ENCODE assay signal across 8 cellular contexts in the genomic region with DNA sequence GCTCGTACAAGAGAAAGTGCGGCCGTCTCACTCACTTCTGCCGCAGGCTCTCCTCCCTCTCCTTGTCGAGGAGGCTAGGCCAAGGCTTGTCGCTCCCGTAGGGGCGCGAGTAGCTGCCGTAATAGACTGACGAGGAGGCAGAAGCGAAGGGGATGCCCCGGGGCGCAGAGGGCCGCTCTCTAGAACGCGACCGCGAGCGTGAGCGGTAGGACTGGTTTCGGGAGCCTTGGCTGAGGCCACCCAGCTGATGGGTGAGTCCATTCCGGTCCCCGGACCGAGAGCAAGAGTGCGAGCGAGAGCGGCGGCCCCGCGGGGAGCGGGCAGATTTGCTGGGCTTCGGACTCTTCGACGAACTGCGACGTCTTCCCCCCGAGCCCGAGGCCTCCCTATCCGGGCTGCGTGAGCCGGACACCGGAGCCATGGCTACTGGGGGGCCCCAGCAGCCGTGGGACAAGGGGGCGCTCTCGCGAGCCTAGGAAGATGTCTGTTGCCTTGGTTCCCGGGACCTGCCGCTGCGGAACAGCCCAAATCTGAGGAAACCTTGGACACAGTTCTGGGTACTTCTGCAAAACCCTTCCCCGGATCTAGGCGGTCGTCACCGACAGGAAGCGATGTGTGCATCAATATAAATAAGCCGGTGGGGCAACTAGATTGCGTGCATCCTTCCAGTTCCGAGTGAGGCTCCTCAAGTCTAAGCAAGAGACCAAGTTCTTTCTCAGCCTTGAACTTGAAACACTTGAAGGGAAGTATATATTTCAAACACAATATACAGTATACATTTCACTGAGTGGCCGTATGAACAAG. TPM values are rescaled to one million over a fixed set of nuclear protein-coding genes. Genes with fewer than 3 reads are reported as not detected.
DNase-seq lines count a peak whose midpoint lies in the region; ATAC-seq and TF ChIP-seq lines count a peak whose summit lies in the region.

A gene (minus strand): TSS at position 567 of the 804 bp plus-strand sequence. CDS start 146 bp downstream, at position 421.

- H3K9me3 ChIP-seq in CD4-positive, alpha-beta memory T cell (ENCODE audit: control insufficient read depth in 1 of 2, low read length in 2 of 2): no peaks in the 10 kb centered on the region
- H3K9me3 ChIP-seq in liver (ENCODE audit: control insufficient read depth in 4 of 4, low read length in 3 of 4): no peaks in the 10 kb centered on the region

- POLR2A ChIA-PET in CD4-positive, alpha-beta memory T cell (lab: Charles Lee; ENCODE audit: partially characterized antibody): interaction anchor here (0.7 to 2.5 kb wide), 6 partner anchors 11 to 543 kb away, joined by 3 to 10 read pairs (median 4); a partner anchor contains a TSS
- POLR2A ChIA-PET in activated CD4-positive, alpha-beta memory T cell treated with anti-CD3 and anti-CD28 coated beads, Interleukin-2, amount 10 ng/mL, durations not matched to agents 7 days and 5 days (lab: Charles Lee): interaction anchor here (0.7 kb wide), 1 partner anchor 617 kb away, joined by 3 read pairs; a partner anchor contains a TSS

- intact Hi-C loops in CD4-positive, alpha-beta memory T cell (cut with micrococcal nuclease): loop anchor here (1.0 to 5.0 kb wide), 2 partner anchors 71 to 152 kb away; a partner anchor contains a TSS
- intact Hi-C loops in dorsolateral prefrontal cortex (cut with DNase I): loop anchor here (5.0 to 10.0 kb wide), 3 partner anchors 71 to 301 kb away; a partner anchor contains a TSS

- H3K27me3 ChIP-seq in CD4-positive, alpha-beta memory T cell (ENCODE audit: insufficient read depth, low read length): no peaks in the 10 kb centered on the region
- peaks cover 0 to 22% (median 0%) of the 10 kb centered on the region in 45 donors for H3K27me3 ChIP-seq in dorsolateral prefrontal cortex
- no peaks in the 10 kb centered on the region for H3K27me3 ChIP-seq in liver (ENCODE audit: control insufficient read depth in 4 of 4, insufficient read depth in 4 of 4, low read length in 3 of 4)

- peaks cover 20% of the 10 kb centered on the region for H3K4me1 ChIP-seq in CD4-positive, alpha-beta memory T cell (ENCODE audit: insufficient read depth, low read length)
- H3K4me1 ChIP-seq in liver (ENCODE audit: control insufficient read depth in 4 of 4, insufficient read depth in 4 of 4, low read length in 3 of 4): peaks cover 3 to 18% (median 9%) of the 10 kb centered on the region in 4 donors

- under 1% methylated on average over 59 of the region's 59 CpGs for WGBS in liver

- no peaks in the 10 kb centered on the region for H3K9me3 Mint-ChIP-seq in CD4-positive, alpha-beta memory T cell
- no peaks in the 10 kb centered on the region for H3K9me3 Mint-ChIP-seq in activated CD4-positive, alpha-beta memory T cell treated with anti-CD3 and anti-CD28 coated beads, Interleukin-2, amount 10 ng/mL, durations not matched to agents 7 days and 5 days

- CTCF ChIA-PET in CD4-positive, alpha-beta memory T cell (lab: Charles Lee; ENCODE audit: partially characterized antibody): interaction anchor here (1.5 kb wide), 1 partner anchor 12 kb away, joined by 3 read pairs; no protein-coding TSS in a partner anchor
- CTCF ChIA-PET in activated CD4-positive, alpha-beta memory T cell treated with anti-CD3 and anti-CD28 coated beads, Interleukin-2, amount 10 ng/mL, durations not matched to agents 7 days and 5 days (lab: Charles Lee): interaction anchor here (0.9 kb wide), 1 partner anchor 14 kb away, joined by 4 read pairs; no protein-coding TSS in a partner anchor

- no peak for TF ChIP-seq RAD21 in liver (IDR thresholded peaks at IDR 0.05)

- ATAC-seq in GM19452 (IDR thresholded peaks at IDR 0.05; ENCODE audit: unreplicated experiment): peak; percentile 81
- ATAC-seq in HG03575 (IDR thresholded peaks at IDR 0.05; ENCODE audit: extremely low read depth, insufficient number of reproducible peaks, low FRiP score, unreplicated experiment): peak; percentile 43

- no peaks in the 10 kb centered on the region for H3K36me3 ChIP-seq in CD4-positive, alpha-beta memory T cell (ENCODE audit: insufficient read depth, low read length)
- H3K36me3 ChIP-seq in liver (ENCODE audit: control insufficient read depth in 4 of 4, insufficient read depth in 3 of 4, low read depth in 1 of 4, low read length in 3 of 4): no peaks in the 10 kb centered on the region

- H3K36me3 Mint-ChIP-seq in CD4-positive, alpha-beta memory T cell: peaks cover 0 to 7% of the 10 kb centered on the region in 2 donors
- peaks cover 2% of the 10 kb centered on the region for H3K36me3 Mint-ChIP-seq in activated CD4-positive, alpha-beta memory T cell treated with anti-CD3 and anti-CD28 coated beads, Interleukin-2, amount 10 ng/mL, durations not matched to agents 7 days and 5 days (ENCODE audit: low read depth)

- peak within 1 kb of the TSS; percentile 93 for H3K27ac ChIP-seq in CD4-positive, alpha-beta memory T cell (ENCODE audit: low read depth, low read length)
- peak within 1 kb of the TSS; percentile 14 to 90 (median 80) for H3K27ac ChIP-seq in dorsolateral prefrontal cortex
- H3K27ac ChIP-seq in liver (ENCODE audit: low read depth in 1 of 2, low read length in 2 of 2): peak within 1 kb of the TSS; percentile 75 to 84

- H3K27ac Mint-ChIP-seq in CD4-positive, alpha-beta memory T cell: peak within 1 kb of the TSS; percentile 88 to 98 (median 91)
- H3K27ac Mint-ChIP-seq in activated CD4-positive, alpha-beta memory T cell treated with anti-CD3 and anti-CD28 coated beads, Interleukin-2, amount 10 ng/mL, durations not matched to agents 7 days and 5 days: peak within 1 kb of the TSS; percentile 95

- H3K4me3 Mint-ChIP-seq in CD4-positive, alpha-beta memory T cell: peak within 1 kb of the TSS; percentile 89 to 97 (median 92)
- H3K4me3 Mint-ChIP-seq in activated CD4-positive, alpha-beta memory T cell treated with anti-CD3 and anti-CD28 coated beads, Interleukin-2, amount 10 ng/mL, durations not matched to agents 7 days and 5 days: peak within 1 kb of the TSS; percentile 93

- H3K27me3 Mint-ChIP-seq in CD4-positive, alpha-beta memory T cell: peaks cover under 1% of the 10 kb centered on the region in 2 donors
- H3K27me3 Mint-ChIP-seq in activated CD4-positive, alpha-beta memory T cell treated with anti-CD3 and anti-CD28 coated beads, Interleukin-2, amount 10 ng/mL, durations not matched to agents 7 days and 5 days: peaks cover under 1% of the 10 kb centered on the region

- peaks cover 10 to 29% (median 20%) of the 10 kb centered on the region in 4 donors for H3K4me1 Mint-ChIP-seq in CD4-positive, alpha-beta memory T cell
- peaks cover 23% of the 10 kb centered on the region for H3K4me1 Mint-ChIP-seq in activated CD4-positive, alpha-beta memory T cell treated with anti-CD3 and anti-CD28 coated beads, Interleukin-2, amount 10 ng/mL, durations not matched to agents 7 days and 5 days

- peak within 1 kb of the TSS; percentile 57 to 73 for H3K4me3 ChIP-seq in CD4-positive, alpha-beta memory T cell (ENCODE audit: low read length in 2 of 2)
- H3K4me3 ChIP-seq in dorsolateral prefrontal cortex (peak within 1 kb of the TSS; percentile 46 to 85 (median 73)), liver (ENCODE audit: low read depth in 1 of 3, low read length in 3 of 3) (peak within 1 kb of the TSS; percentile 56 to 81 (median 76))

- peak in 44 of 56 donors; percentile 1 to 58 (median 34) for TF ChIP-seq CTCF in dorsolateral prefrontal cortex (IDR thresholded peaks at IDR 0.05 in 54 of 56, conservative IDR thresholded peaks at IDR 0.05 in 2 of 56; ENCODE audit: low read depth in 1 of 56, partially characterized antibody in 56 of 56)
- no peak for TF ChIP-seq CTCF in liver (IDR thresholded peaks at IDR 0.05; ENCODE audit: low read depth, low read length, missing input control)

- DNase-seq in CD4-positive, alpha-beta memory T cell: peak; percentile 78 to 82 (median 81)
- DNase-seq in NCI-H774 (lab: John Stamatoyannopoulos, UW): peak; percentile 85
- peak; percentile 84 for DNase-seq in activated CD4-positive, alpha-beta memory T cell treated with anti-CD3 and anti-CD28 coated beads, Interleukin-2, amount 10 ng/mL, durations not matched to agents 7 days and 5 days
- peak; percentile 44 to 81 (median 75) for DNase-seq in dorsolateral prefrontal cortex
- DNase-seq in stimulated activated CD4-positive, alpha-beta T cell treated with anti-CD3 and anti-CD28 coated beads, Interleukin-4, amount 100 ng/mL, for 24 hours: peak; percentile 83

- peak within 1 kb of the TSS; percentile 8 to 17 for H3K9ac ChIP-seq in liver (ENCODE audit: low read depth in 1 of 2, low read length in 2 of 2)

TF ChIP-seq in liver, 16 proteins besides CTCF, POLR2A, EP300 and RAD21 (continues in another document):
- no peak for TF ChIP-seq JUND (IDR thresholded peaks at IDR 0.05)
- peak; percentile 66 for TF ChIP-seq YY1 (IDR thresholded peaks at IDR 0.05)
- TF ChIP-seq HNF4A (conservative IDR thresholded peaks at IDR 0.05): peak; percentile 24
- TF ChIP-seq, protein P1, sequence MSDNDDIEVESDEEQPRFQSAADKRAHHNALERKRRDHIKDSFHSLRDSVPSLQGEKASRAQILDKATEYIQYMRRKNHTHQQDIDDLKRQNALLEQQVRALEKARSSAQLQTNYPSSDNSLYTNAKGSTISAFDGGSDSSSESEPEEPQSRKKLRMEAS (IDR thresholded peaks at IDR 0.05): peak; percentile 58

RNA-seq across cellular contexts. Expression of the gene that starts here (rescaled TPM):
- total RNA-seq in CD4-positive, alpha-beta memory T cell: 10 to 100 TPM; 15.1 to 15.9 TPM
- polyA plus RNA-seq in CD4-positive, alpha-beta memory T cell: 1 to 10 TPM; 1.4 to 5.1 TPM
- total RNA-seq in activated CD4-positive, alpha-beta memory T cell treated with anti-CD3 and anti-CD28 coated beads, Interleukin-2, amount 10 ng/mL, durations not matched to agents 7 days and 5 days: 10 to 100 TPM; 10.2 to 10.4 TPM
- total RNA-seq in dorsolateral prefrontal cortex (10 to 100 TPM in 113 of 120 experiments, 1 to 10 TPM in 7; 9.2 to 18.1 (median 12.3) TPM), liver (1 to 10 TPM; 2.9 to 3.3 TPM)
- 1 to 10 TPM; 2.4 TPM for polyA plus RNA-seq in liver

Comparison
In these comparisons a context has a peak if more than half of its experiments do, and no peak if none do; other contexts are left out.
1. Peak in every context shown above with its lines: DNase-seq, ATAC-seq, H3K4me3 ChIP-seq and H3K27ac ChIP-seq.